18 cellular contexts compared by ENCODE assay signal in the genomic region with DNA sequence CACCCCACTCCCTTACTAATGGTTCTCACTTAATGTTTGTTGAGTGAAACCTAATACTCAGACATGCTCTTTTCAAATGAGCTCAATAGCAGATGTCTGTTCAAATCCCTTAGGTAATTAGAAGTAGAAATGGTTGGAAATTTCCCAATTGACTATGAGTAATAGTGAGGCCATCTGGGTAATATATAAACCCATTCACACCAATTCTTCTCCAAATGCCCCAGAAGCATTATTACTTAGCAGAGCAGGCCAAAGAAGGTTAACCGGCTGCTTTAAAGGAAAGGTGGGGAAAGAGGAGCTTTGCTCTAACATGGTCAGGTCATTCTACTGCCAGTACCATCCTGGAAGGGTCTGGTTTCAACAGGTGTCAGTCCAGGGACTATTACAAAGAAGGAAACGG.
DNase-seq lines count a peak whose midpoint lies in the region; ATAC-seq and TF ChIP-seq lines count a peak whose summit lies in the region.
"Had no signal": no experiment of that assay in that cellular context is flagged by ENCODE, and none has a peak within 500 bp of the region (broad histone marks: within the 10 kb centered on the region; RNA-seq: fewer than 3 reads in every experiment).

No MANE protein-coding gene starts in this region.

- H3K4me1 ChIP-seq in GM23248 (ENCODE audit: insufficient read depth), result peaks cover 99% of the 10 kb centered on the region
- no peaks in the 10 kb centered on the region for H3K4me1 ChIP-seq in left ventricle myocardium inferior
- H3K4me1 ChIP-seq: tibial nerve had no signal

- peak overlapping the region; percentile 52 for H3K4me2 ChIP-seq in GM23248 (ENCODE audit: unreplicated experiment)

- peaks cover 11% of the 10 kb centered on the region; the same call in 1 of the 2 replicates for H3K79me2 ChIP-seq in GM23248 (ENCODE audit: insufficient read depth)

- peak overlapping the region; percentile 31; the same call in 1 of the 2 replicates for H3K9ac ChIP-seq in GM23248

- TF ChIP-seq CTCF in epithelial cell of proximal tubule (conservative IDR thresholded peaks at IDR 0.05; ENCODE audit: low read depth, low read length) (no peak), left ventricle myocardium inferior (IDR thresholded peaks at IDR 0.05; ENCODE audit: borderline replicate concordance) (no peak), GM20000 (IDR thresholded peaks at IDR 0.05; ENCODE audit: extremely low read depth, missing control alignments) (no peak)

- in situ Hi-C loops in GM23248 (cut with MboI), result no loop called here

- 59 to 62% methylated on average over 2 of the region's 2 CpGs for WGBS in GM23248 (ENCODE audit: low coverage in 1 of 2, low lambda C conversion rate in 2 of 2, missing lambda C conversion rate in 2 of 2), 2 experiments

- no peaks in the 10 kb centered on the region for H3K9me2 ChIP-seq in GM23248 (ENCODE audit: insufficient read depth)

- intact Hi-C loops in left ventricle myocardium inferior (cut with micrococcal nuclease), result no loop called here

- H3K27me3 ChIP-seq in GM23248 (replicated peaks; ENCODE audit: insufficient read depth) (no peaks in the 10 kb centered on the region), left ventricle myocardium inferior (ENCODE audit: low read depth) (no peaks in the 10 kb centered on the region)
- H3K27me3 ChIP-seq: dorsolateral prefrontal cortex, tibial nerve had no signal

- no peak overlapping the region for H2AFZ ChIP-seq in GM23248

- H3K36me3 ChIP-seq in GM23248 (ENCODE audit: low read depth), result no peaks in the 10 kb centered on the region
- no peaks in the 10 kb centered on the region for H3K36me3 ChIP-seq in left ventricle myocardium inferior
- H3K36me3 ChIP-seq: tibial nerve had no signal

- no peaks in the 10 kb centered on the region for H4K20me1 ChIP-seq in GM23248 (ENCODE audit: insufficient read depth)

- H3K27ac ChIP-seq in GM23248 (peak overlapping the region; percentile 73), left ventricle myocardium inferior (replicated peaks) (no peak overlapping the region)
- H3K27ac ChIP-seq: C4-2B, dorsolateral prefrontal cortex, tibial nerve had no signal

- ATAC-seq in GM21447 (IDR thresholded peaks at IDR 0.05; ENCODE audit: unreplicated experiment), result no peak
- ATAC-seq: activated T-helper 17 cell treated with anti-CD3 and anti-CD28 coated beads, Interleukin-2, amount 50 U/mL, for 72 hours; GM12878 had no signal

- H3K9me3 ChIP-seq in GM23248 (ENCODE audit: low read depth), result no peaks in the 10 kb centered on the region
- H3K9me3 ChIP-seq in left ventricle myocardium inferior (replicated peaks), result no peaks in the 10 kb centered on the region
- H3K9me3 ChIP-seq: tibial nerve had no signal

- peaks cover 89% of the 10 kb centered on the region for H3F3A ChIP-seq in GM23248 (ENCODE audit: insufficient read depth)

- H3K4me3 ChIP-seq in GM23248 (no peak overlapping the region), epithelial cell of proximal tubule (ENCODE audit: low read depth, low read length) (no peak overlapping the region), left ventricle myocardium inferior (no peak overlapping the region)
- H3K4me3 ChIP-seq: dorsolateral prefrontal cortex, GM12878, tibial nerve had no signal

- DNase-seq in GM23248 (peak; percentile 75), NCI-H774 (lab: John Stamatoyannopoulos, UW) (peak; percentile 12), epithelial cell of proximal tubule (ENCODE audit: low read depth) (peak; percentile 91), myocyte (ENCODE audit: low read depth) (peak; percentile 31), left ventricle myocardium inferior (no peak), GM20000 (ENCODE audit: low spot score) (no peak)
- DNase-seq: activated CD4-positive, alpha-beta memory T cell treated with anti-CD3 and anti-CD28 coated beads, Interleukin-2, amount 10 ng/mL, durations not matched to agents 7 days and 5 days; dorsolateral prefrontal cortex; head of caudate nucleus; naive B cell; NCI-H2081 treated with DMSO at 0.1 percent for 48 hours; retina; stimulated activated CD4-positive, alpha-beta T cell treated with anti-CD3 and anti-CD28 coated beads, Interleukin-2, amount 100 ng/mL, for 24 hours had no signal

Comparison
In these comparisons a context has a peak if more than half of its experiments do, and no peak if none do; other contexts are left out.
1. DNase-seq: peak in GM23248 (single experiment), NCI-H774 (single experiment), epithelial cell of proximal tubule (single experiment) and myocyte (single experiment); none in left ventricle myocardium inferior (single experiment) and GM20000 (single experiment).